In genomic region chr2:45273412-45274189, GRCh38 we compare ENCODE assay signal across 1 cellular context.
TF ChIP-seq lines count a peak whose summit lies in the region.

No MANE protein-coding gene starts in this region.

TF ChIP-seq in HepG2, 621 proteins besides CTCF, POLR2A, EP300 and RAD21 (continued from another document and continues in another):
- TF ChIP-seq ZNF280D (CRISPR knock-in tag; IDR thresholded peaks at IDR 0.05) (no peak), KLF13 (CRISPR knock-in tag; IDR thresholded peaks at IDR 0.05) (no peak), ZNF275 (CRISPR knock-in tag; IDR thresholded peaks at IDR 0.05; ENCODE audit: borderline replicate concordance) (no peak; the same call in 1 of the 2 replicates), ZNF101 (CRISPR knock-in tag; IDR thresholded peaks at IDR 0.05; ENCODE audit: borderline replicate concordance, low read depth) (no peak), ZBTB4 (CRISPR knock-in tag; IDR thresholded peaks at IDR 0.05; ENCODE audit: borderline replicate concordance) (no peak), ZNF530 (CRISPR knock-in tag; IDR thresholded peaks at IDR 0.05; ENCODE audit: low read depth) (no peak), GFI1 (CRISPR knock-in tag; IDR thresholded peaks at IDR 0.05; ENCODE audit: borderline replicate concordance) (peak; percentile 95), ZNF180 (CRISPR knock-in tag; IDR thresholded peaks at IDR 0.05; ENCODE audit: borderline replicate concordance, low read depth) (no peak), ZSCAN29 (CRISPR knock-in tag; conservative IDR thresholded peaks at IDR 0.05) (0 out of 2 replicates have a peak, but pooled peaks have one; percentile 72), MNT (IDR thresholded peaks at IDR 0.05) (no peak), ZBTB21 (CRISPR knock-in tag; IDR thresholded peaks at IDR 0.05) (no peak), ZNF10 (CRISPR knock-in tag; IDR thresholded peaks at IDR 0.05; ENCODE audit: borderline replicate concordance, low read depth) (no peak), TGIF2 (CRISPR knock-in tag; IDR thresholded peaks at IDR 0.05) (no peak), IRX3 (CRISPR knock-in tag; IDR thresholded peaks at IDR 0.05; ENCODE audit: borderline replicate concordance, low read depth) (no peak), ZNF572 (CRISPR knock-in tag; IDR thresholded peaks at IDR 0.05) (no peak), TOPORS (CRISPR knock-in tag; IDR thresholded peaks at IDR 0.05) (no peak), ZNF160 (CRISPR knock-in tag; IDR thresholded peaks at IDR 0.05) (no peak), HNRNPLL (IDR thresholded peaks at IDR 0.05; ENCODE audit: low read depth, low read length, poor library complexity, severe bottlenecking) (no peak), ZNF577 (CRISPR knock-in tag; IDR thresholded peaks at IDR 0.05; ENCODE audit: borderline replicate concordance, low read depth) (no peak), KDM2A (CRISPR knock-in tag; IDR thresholded peaks at IDR 0.05; ENCODE audit: borderline replicate concordance, low read depth) (no peak), LCORL (IDR thresholded peaks at IDR 0.05) (no peak), LCORL (CRISPR knock-in tag; IDR thresholded peaks at IDR 0.05) (peak; percentile 95), ZFAT (CRISPR knock-in tag; conservative IDR thresholded peaks at IDR 0.05) (no peak), ZNF672 (CRISPR knock-in tag; IDR thresholded peaks at IDR 0.05) (no peak), IKZF4 (CRISPR knock-in tag; IDR thresholded peaks at IDR 0.05; ENCODE audit: borderline replicate concordance, low read depth, not compliant biosample characterization) (no peak), NR3C1 (CRISPR knock-in tag; IDR thresholded peaks at IDR 0.05) (no peak), HOXA3 (CRISPR knock-in tag; IDR thresholded peaks at IDR 0.05) (peak; percentile 61), BCL6 (CRISPR knock-in tag; IDR thresholded peaks at IDR 0.05) (peak; percentile 100), ZNF20 (CRISPR knock-in tag; IDR thresholded peaks at IDR 0.05) (no peak)
- TF ChIP-seq, protein P1, sequence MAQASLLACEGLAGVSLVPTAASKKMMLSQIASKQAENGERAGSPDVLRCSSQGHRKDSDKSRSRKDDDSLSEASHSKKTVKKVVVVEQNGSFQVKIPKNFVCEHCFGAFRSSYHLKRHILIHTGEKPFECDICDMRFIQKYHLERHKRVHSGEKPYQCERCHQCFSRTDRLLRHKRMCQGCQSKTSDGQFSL (CRISPR knock-in tag; IDR thresholded peaks at IDR 0.05): no peak
- TF ChIP-seq, protein P2, sequence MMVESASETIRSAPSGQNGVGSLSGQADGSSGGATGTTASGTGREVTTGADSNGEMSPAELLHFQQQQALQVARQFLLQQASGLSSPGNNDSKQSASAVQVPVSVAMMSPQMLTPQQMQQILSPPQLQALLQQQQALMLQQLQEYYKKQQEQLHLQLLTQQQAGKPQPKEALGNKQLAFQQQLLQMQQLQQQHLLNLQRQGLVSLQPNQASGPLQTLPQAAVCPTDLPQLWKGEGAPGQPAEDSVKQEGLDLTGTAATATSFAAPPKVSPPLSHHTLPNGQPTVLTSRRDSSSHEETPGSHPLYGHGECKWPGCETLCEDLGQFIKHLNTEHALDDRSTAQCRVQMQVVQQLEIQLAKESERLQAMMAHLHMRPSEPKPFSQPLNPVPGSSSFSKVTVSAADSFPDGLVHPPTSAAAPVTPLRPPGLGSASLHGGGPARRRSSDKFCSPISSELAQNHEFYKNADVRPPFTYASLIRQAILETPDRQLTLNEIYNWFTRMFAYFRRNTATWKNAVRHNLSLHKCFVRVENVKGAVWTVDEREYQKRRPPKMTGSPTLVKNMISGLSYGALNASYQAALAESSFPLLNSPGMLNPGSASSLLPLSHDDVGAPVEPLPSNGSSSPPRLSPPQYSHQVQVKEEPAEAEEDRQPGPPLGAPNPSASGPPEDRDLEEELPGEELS (CRISPR knock-in tag; IDR thresholded peaks at IDR 0.05): peak; percentile 98
- TF ChIP-seq, protein P3, sequence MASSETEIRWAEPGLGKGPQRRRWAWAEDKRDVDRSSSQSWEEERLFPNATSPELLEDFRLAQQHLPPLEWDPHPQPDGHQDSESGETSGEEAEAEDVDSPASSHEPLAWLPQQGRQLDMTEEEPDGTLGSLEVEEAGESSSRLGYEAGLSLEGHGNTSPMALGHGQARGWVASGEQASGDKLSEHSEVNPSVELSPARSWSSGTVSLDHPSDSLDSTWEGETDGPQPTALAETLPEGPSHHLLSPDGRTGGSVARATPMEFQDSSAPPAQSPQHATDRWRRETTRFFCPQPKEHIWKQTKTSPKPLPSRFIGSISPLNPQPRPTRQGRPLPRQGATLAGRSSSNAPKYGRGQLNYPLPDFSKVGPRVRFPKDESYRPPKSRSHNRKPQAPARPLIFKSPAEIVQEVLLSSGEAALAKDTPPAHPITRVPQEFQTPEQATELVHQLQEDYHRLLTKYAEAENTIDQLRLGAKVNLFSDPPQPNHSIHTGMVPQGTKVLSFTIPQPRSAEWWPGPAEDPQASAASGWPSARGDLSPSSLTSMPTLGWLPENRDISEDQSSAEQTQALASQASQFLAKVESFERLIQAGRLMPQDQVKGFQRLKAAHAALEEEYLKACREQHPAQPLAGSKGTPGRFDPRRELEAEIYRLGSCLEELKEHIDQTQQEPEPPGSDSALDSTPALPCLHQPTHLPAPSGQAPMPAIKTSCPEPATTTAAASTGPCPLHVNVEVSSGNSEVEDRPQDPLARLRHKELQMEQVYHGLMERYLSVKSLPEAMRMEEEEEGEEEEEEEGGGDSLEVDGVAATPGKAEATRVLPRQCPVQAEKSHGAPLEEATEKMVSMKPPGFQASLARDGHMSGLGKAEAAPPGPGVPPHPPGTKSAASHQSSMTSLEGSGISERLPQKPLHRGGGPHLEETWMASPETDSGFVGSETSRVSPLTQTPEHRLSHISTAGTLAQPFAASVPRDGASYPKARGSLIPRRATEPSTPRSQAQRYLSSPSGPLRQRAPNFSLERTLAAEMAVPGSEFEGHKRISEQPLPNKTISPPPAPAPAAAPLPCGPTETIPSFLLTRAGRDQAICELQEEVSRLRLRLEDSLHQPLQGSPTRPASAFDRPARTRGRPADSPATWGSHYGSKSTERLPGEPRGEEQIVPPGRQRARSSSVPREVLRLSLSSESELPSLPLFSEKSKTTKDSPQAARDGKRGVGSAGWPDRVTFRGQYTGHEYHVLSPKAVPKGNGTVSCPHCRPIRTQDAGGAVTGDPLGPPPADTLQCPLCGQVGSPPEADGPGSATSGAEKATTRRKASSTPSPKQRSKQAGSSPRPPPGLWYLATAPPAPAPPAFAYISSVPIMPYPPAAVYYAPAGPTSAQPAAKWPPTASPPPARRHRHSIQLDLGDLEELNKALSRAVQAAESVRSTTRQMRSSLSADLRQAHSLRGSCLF (CRISPR knock-in tag; IDR thresholded peaks at IDR 0.05; ENCODE audit: borderline replicate concordance): no peak
- TF ChIP-seq, protein P4, sequence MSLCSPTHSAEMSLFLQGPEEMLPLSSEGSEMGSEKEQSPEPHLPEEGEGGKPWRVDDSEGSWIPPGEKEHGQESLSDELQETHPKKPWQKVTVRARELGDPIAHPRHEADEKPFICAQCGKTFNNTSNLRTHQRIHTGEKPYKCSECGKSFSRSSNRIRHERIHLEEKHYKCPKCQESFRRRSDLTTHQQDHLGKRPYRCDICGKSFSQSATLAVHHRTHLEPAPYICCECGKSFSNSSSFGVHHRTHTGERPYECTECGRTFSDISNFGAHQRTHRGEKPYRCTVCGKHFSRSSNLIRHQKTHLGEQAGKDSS (CRISPR knock-in tag; IDR thresholded peaks at IDR 0.05; ENCODE audit: borderline replicate concordance, low read depth): peak; percentile 61; the same call in 1 of the 2 replicates
- TF ChIP-seq, protein P5, sequence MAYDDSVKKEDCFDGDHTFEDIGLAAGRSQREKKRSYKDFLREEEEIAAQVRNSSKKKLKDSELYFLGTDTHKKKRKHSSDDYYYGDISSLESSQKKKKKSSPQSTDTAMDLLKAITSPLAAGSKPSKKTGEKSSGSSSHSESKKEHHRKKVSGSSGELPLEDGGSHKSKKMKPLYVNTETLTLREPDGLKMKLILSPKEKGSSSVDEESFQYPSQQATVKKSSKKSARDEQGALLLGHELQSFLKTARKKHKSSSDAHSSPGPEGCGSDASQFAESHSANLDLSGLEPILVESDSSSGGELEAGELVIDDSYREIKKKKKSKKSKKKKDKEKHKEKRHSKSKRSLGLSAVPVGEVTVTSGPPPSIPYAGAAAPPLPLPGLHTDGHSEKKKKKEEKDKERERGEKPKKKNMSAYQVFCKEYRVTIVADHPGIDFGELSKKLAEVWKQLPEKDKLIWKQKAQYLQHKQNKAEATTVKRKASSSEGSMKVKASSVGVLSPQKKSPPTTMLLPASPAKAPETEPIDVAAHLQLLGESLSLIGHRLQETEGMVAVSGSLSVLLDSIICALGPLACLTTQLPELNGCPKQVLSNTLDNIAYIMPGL (CRISPR knock-in tag; IDR thresholded peaks at IDR 0.05; ENCODE audit: borderline replicate concordance in 1 of 2, low read depth in 1 of 2): no peak
- TF ChIP-seq, protein P6, sequence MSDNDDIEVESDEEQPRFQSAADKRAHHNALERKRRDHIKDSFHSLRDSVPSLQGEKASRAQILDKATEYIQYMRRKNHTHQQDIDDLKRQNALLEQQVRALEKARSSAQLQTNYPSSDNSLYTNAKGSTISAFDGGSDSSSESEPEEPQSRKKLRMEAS (IDR thresholded peaks at IDR 0.05): peak; percentile 71
- TF ChIP-seq, protein P7, sequence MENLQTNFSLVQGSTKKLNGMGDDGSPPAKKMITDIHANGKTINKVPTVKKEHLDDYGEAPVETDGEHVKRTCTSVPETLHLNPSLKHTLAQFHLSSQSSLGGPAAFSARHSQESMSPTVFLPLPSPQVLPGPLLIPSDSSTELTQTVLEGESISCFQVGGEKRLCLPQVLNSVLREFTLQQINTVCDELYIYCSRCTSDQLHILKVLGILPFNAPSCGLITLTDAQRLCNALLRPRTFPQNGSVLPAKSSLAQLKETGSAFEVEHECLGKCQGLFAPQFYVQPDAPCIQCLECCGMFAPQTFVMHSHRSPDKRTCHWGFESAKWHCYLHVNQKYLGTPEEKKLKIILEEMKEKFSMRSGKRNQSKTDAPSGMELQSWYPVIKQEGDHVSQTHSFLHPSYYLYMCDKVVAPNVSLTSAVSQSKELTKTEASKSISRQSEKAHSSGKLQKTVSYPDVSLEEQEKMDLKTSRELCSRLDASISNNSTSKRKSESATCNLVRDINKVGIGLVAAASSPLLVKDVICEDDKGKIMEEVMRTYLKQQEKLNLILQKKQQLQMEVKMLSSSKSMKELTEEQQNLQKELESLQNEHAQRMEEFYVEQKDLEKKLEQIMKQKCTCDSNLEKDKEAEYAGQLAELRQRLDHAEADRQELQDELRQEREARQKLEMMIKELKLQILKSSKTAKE (CRISPR knock-in tag; IDR thresholded peaks at IDR 0.05; ENCODE audit: borderline replicate concordance): peak; percentile 99
